Comparison of ENCODE assay signal across 24 cellular contexts in the genomic region with DNA sequence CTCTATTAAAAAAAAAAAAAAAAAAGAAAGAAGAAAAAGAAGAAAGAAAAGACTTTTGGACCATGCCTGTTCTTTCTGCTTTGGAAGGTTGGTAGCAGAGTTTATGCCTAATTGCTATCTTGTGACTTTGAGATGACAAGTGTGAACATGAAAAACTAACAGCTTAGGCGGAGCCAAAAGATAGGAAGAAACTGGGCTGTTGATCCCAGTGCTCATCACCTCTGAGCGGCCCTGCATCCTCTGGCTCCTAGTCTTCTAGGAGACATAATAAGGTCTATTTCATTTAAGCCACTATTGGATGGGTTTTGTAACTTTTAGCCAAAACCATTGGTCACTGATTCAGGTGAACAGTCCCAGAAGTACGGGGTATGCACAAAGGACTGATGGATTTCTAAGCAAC.
"Had no signal": no experiment of that assay in that cellular context is flagged by ENCODE, and none has a peak within 500 bp of the region (broad histone marks: within the 10 kb centered on the region; RNA-seq: fewer than 3 reads in every experiment).

No MANE protein-coding gene starts in this region.

- H3K9me3 Mint-ChIP-seq: activated T-cell treated with anti-CD3 and anti-CD28 coated beads, Interleukin-2, amount 50 U/mL, for 24 hours; dendritic cell treated with granulocyte-macrophage colony-stimulating factor and Interleukin-4, amounts not matched to agents 40 ng/mL and 50 ng/mL, for 4 days; neural crest cell had no signal

- ATAC-seq: activated naive CD4-positive, alpha-beta T cell treated with anti-CD3 and anti-CD28 coated beads, Interleukin-2, amount 50 U/mL, for 72 hours; activated T-helper 17 cell treated with anti-CD3 and anti-CD28 coated beads, Interleukin-2, amount 50 U/mL, for 72 hours; esophagus mucosa; left colon; naive thymus-derived CD4-positive, alpha-beta T cell; WTC11 had no signal

- H3K4me3 ChIP-seq: lung, spleen had no signal

- H3K27ac Mint-ChIP-seq: activated naive CD4-positive, alpha-beta T cell treated with anti-CD3 and anti-CD28 coated beads, Interleukin-2, amount 50 U/mL, for 72 hours; activated T-cell treated with anti-CD3 and anti-CD28 coated beads, Interleukin-2, amount 50 U/mL, for 24 hours; activated T-helper 17 cell treated with anti-CD3 and anti-CD28 coated beads, Interleukin-2, amount 50 U/mL, for 72 hours; brain; naive thymus-derived CD4-positive, alpha-beta T cell; WTC11 had no signal

- H3K27me3 ChIP-seq: spleen had no signal

- H3K4me3 Mint-ChIP-seq: activated T-cell treated with anti-CD3 and anti-CD28 coated beads, Interleukin-2, amount 50 U/mL, for 24 hours; activated T-helper 17 cell treated with anti-CD3 and anti-CD28 coated beads, Interleukin-2, amount 50 U/mL, for 72 hours; brain; dendritic cell treated with granulocyte-macrophage colony-stimulating factor and Interleukin-4, amounts not matched to agents 40 ng/mL and 50 ng/mL, for 4 days; naive thymus-derived CD4-positive, alpha-beta T cell; neural crest cell; WTC11 had no signal

- H3K4me1 Mint-ChIP-seq: activated T-helper 17 cell treated with anti-CD3 and anti-CD28 coated beads, Interleukin-2, amount 50 U/mL, for 72 hours; neural crest cell had no signal

- H3K27me3 Mint-ChIP-seq: dendritic cell treated with granulocyte-macrophage colony-stimulating factor and Interleukin-4, amounts not matched to agents 40 ng/mL and 50 ng/mL, for 4 days had no signal

- H3K36me3 ChIP-seq: spleen had no signal

- H3K36me3 Mint-ChIP-seq: activated naive CD4-positive, alpha-beta T cell treated with anti-CD3 and anti-CD28 coated beads, Interleukin-2, amount 50 U/mL, for 72 hours; brain had no signal

- H3K27ac ChIP-seq: spleen had no signal

- DNase-seq: activated CD4-positive, alpha-beta T cell treated with anti-CD3 and anti-CD28 coated beads, Interleukin-2, amount 50 U/mL, for 4 hours; activated CD8-positive, alpha-beta memory T cell treated with anti-CD3 and anti-CD28 coated beads for 24 hours; activated CD8-positive, alpha-beta memory T cell treated with anti-CD3 and anti-CD28 coated beads, Interleukin-2, amount 50 U/mL, for 4 hours; activated T-cell treated with anti-CD3 and anti-CD28 coated beads, Interleukin-2, amount 50 U/mL, for 24 hours; aorta; caudate nucleus; effector CD4-positive, alpha-beta T cell; hypothalamus; left colon; naive thymus-derived CD4-positive, alpha-beta T cell; occipital lobe; spleen; stimulated activated CD4-positive, alpha-beta T cell treated with anti-CD3 and anti-CD28 coated beads, Interleukin-4, amount 100 ng/mL, for 1 hour; stimulated activated naive CD4-positive, alpha-beta T cell treated with Interleukin-2 at 50 U/mL for 16 hours; T-helper 1 cell; T-helper 9 cell had no signal
